ENCODE assay signal across 8 cellular contexts in the genomic region with DNA sequence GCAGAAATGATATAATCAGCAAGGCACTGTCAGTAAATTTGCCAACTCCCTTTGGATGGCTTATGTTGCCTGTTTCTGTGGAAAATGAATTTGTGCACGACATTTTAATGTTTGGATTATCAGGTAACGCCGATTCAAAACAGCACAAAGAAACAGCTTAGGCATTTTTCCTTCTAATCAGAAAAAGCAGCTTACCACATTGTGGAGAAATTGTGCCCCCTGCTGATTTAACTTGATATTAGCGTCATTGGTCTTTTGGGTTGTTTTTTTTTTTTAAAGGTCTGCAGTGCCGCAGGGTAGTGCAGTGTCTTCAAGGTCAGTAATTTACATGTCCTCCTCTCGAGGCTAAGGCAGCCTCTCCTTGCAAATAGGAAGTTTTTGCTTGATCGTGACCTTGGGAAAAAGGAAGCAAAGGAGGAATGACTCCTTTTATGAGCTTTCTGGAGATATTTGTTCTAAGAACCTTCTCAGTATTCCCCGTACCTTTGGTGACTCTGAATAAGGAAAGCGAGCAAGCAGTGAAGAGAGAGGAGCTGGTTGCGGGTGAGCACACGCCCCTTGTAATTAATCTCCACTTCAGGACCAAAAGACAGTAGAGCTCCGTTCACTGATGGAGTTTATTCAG.
A peak's percentile ranks its signal among the peaks of the same experiment; 100 is the strongest.
DNase-seq lines count a peak whose midpoint lies in the region; ATAC-seq and TF ChIP-seq lines count a peak whose summit lies in the region.

No MANE protein-coding gene starts in this region.

- 11 to 29% (median 27%) methylated on average over 12 of the region's 12 CpGs for WGBS in stomach, 5 donors

- in situ Hi-C loops in brain microvascular endothelial cell (cut with HindIII; ENCODE audit: low pct_ligation_motif_present, low sequenced_read_pairs) = no loop called here

- TF ChIP-seq CTCF in brain microvascular endothelial cell (IDR thresholded peaks at IDR 0.05; ENCODE audit: low read depth, low read length, missing control alignments) = peak; percentile 66
- TF ChIP-seq CTCF in stomach (IDR thresholded peaks at IDR 0.05) = peak in 4 of 7 experiments; percentile 28 to 55 (median 33)

- no peaks in the 10 kb centered on the region for H3K4me1 ChIP-seq in NT2/D1 (ENCODE audit: insufficient read depth, insufficient read length)
- peaks cover 9 to 28% (median 18%) of the 10 kb centered on the region in 4 donors for H3K4me1 ChIP-seq in stomach

- H3K36me3 ChIP-seq in NT2/D1 (ENCODE audit: insufficient read depth, insufficient read length, low read length) = no peaks in the 10 kb centered on the region
- H3K36me3 ChIP-seq in brain microvascular endothelial cell (replicated peaks) = no peaks in the 10 kb centered on the region
- no peaks in the 10 kb centered on the region for H3K36me3 ChIP-seq in stomach

- H3K27me3 ChIP-seq in NT2/D1 (ENCODE audit: insufficient read depth, insufficient read length) = no peaks in the 10 kb centered on the region
- no peaks in the 10 kb centered on the region for H3K27me3 ChIP-seq in brain microvascular endothelial cell (replicated peaks)
- no peaks in the 10 kb centered on the region for H3K27me3 ChIP-seq in stomach

- no peak overlapping the region for H3K4me3 ChIP-seq in NT2/D1 (ENCODE audit: insufficient read length, low read depth)
- H3K4me3 ChIP-seq in brain microvascular endothelial cell (ENCODE audit: low read depth, low read length) = peak overlapping the region; percentile 18
- no peak overlapping the region for H3K4me3 ChIP-seq in stomach

- peak; percentile 40 for ATAC-seq in GM18511 (IDR thresholded peaks at IDR 0.05; ENCODE audit: unreplicated experiment)
- ATAC-seq in HG03442 (IDR thresholded peaks at IDR 0.05; ENCODE audit: unreplicated experiment) = no peak

- H3K9me3 ChIP-seq in NT2/D1 (ENCODE audit: insufficient read depth, low read length) (no peaks in the 10 kb centered on the region), stomach (no peaks in the 10 kb centered on the region)

- TF ChIP-seq EP300 in stomach (IDR thresholded peaks at IDR 0.05) = no peak

- no peak for TF ChIP-seq POLR2A in stomach (IDR thresholded peaks at IDR 0.05)

- DNase-seq in CD1c-positive myeloid dendritic cell (ENCODE audit: extremely low spot score) = peak; percentile 79
- peak; percentile 69 to 81 for DNase-seq in Kasumi-1 (lab: John Stamatoyannopoulos, UW)
- DNase-seq in NT2/D1 (ENCODE audit: low read depth, low spot score) = peak; percentile 68
- peak; percentile 65 for DNase-seq in brain microvascular endothelial cell
- DNase-seq in inferior parietal cortex (ENCODE audit: extremely low spot score) = peak; percentile 93
- DNase-seq in stomach = no peak

- intact Hi-C loops in stomach (cut with DNase I; ENCODE audit: low total_unique reads) = no loop called here

- no peak overlapping the region for H3K9ac ChIP-seq in NT2/D1 (ENCODE audit: insufficient read length, low read depth)

- no peak overlapping the region for H3K27ac ChIP-seq in brain microvascular endothelial cell
- H3K27ac ChIP-seq in stomach = no peak overlapping the region
